10 cellular contexts compared by ENCODE assay signal in genomic region chr10:103916254-103916653, GRCh38. TPM values are rescaled to one million over a fixed set of nuclear protein-coding genes. Genes with fewer than 3 reads are reported as not detected.
DNase-seq lines count a peak whose midpoint lies in the region; ATAC-seq, FAIRE-seq and TF ChIP-seq lines count a peak whose summit lies in the region.
"Had no signal": no experiment of that assay in that cellular context is flagged by ENCODE, and none has a peak within 500 bp of the region (broad histone marks: within the 10 kb centered on the region; RNA-seq: fewer than 3 reads in every experiment).

No MANE protein-coding gene starts in this region.

- CTCF ChIA-PET in activated CD8-positive, alpha-beta memory T cell treated with anti-CD3 and anti-CD28 coated beads, Interleukin-2, amount 10 ng/mL, durations not matched to agents 7 days and 5 days (lab: Charles Lee): interaction anchor here (0.6 to 2.2 kb wide), 8 partner anchors 8 to 1483 kb away, joined by 3 to 7 read pairs (median 4); no protein-coding TSS in a partner anchor
- CTCF ChIA-PET in HepG2 (lab: Yijun Ruan, JAX; ENCODE audit: low intra/inter-chr PET ratio, low total read pairs): no interaction called here

- no peaks in the 10 kb centered on the region for H4K20me1 ChIP-seq in HepG2 (ENCODE audit: insufficient read depth, low read length)

- peak overlapping the region; percentile 96 to 97 for H3K27ac ChIP-seq in ascending aorta
- H3K27ac ChIP-seq in HepG2 (ENCODE audit: extremely low read length, insufficient read depth, low read length): no peak overlapping the region
- H3K27ac ChIP-seq in thoracic aorta: peak overlapping the region; percentile 86 to 96

- no peak for TF ChIP-seq POLR2A in HepG2 (IDR thresholded peaks at IDR 0.05; ENCODE audit: insufficient read depth in 1 of 2, low read depth in 2 of 2, low read length in 2 of 2)

- peaks cover 51% of the 10 kb centered on the region for H3K4me1 Mint-ChIP-seq in activated CD8-positive, alpha-beta memory T cell treated with anti-CD3 and anti-CD28 coated beads, Interleukin-2, amount 10 ng/mL, durations not matched to agents 7 days and 5 days

- peaks cover 44% of the 10 kb centered on the region for H3K36me3 Mint-ChIP-seq in activated CD8-positive, alpha-beta memory T cell treated with anti-CD3 and anti-CD28 coated beads, Interleukin-2, amount 10 ng/mL, durations not matched to agents 7 days and 5 days

- BruUV-seq in HepG2 (replicated peaks; lab: Mats Ljungman, UMichigan): no TSS peak

- peak overlapping the region; percentile 76 to 91 for H3K4me3 ChIP-seq in ascending aorta
- H3K4me3 ChIP-seq in HepG2 (replicated peaks in 1 of 3; ENCODE audit: insufficient read depth in 1 of 3, low read depth in 2 of 3, low read length in 3 of 3): peak overlapping the region in 2 of 3 experiments; percentile 29 to 85; a peak in 2 of 6 replicates
- H3K4me3 ChIP-seq in thoracic aorta: peak overlapping the region; percentile 70

- H3K4me1 ChIP-seq in ascending aorta (peaks cover 6 to 17% of the 10 kb centered on the region in 2 donors), HepG2 (ENCODE audit: insufficient read depth, low read length) (peaks cover 44% of the 10 kb centered on the region), thoracic aorta (ENCODE audit: control insufficient read depth in 1 of 2, low read depth in 2 of 2) (peaks cover 11 to 48% of the 10 kb centered on the region in 2 donors)

- no peak for DNase-seq in activated CD8-positive, alpha-beta memory T cell treated with anti-CD3 and anti-CD28 coated beads, Interleukin-2, amount 10 ng/mL, durations not matched to agents 7 days and 5 days
- no peak for DNase-seq in activated CD8-positive, alpha-beta memory T cell treated with anti-CD3 and anti-CD28 coated beads, Interleukin-2, amount 50 U/mL, for 4 hours
- no peak for DNase-seq in ascending aorta (ENCODE audit: low spot score in 2 of 2)
- DNase-seq in HepG2 (ENCODE audit: low spot score): no peak
- no peak for DNase-seq in thoracic aorta (ENCODE audit: low spot score)
- no peak for DNase-seq in DMS53 (lab: John Stamatoyannopoulos, UW)
- DNase-seq: BE2C, kidney glomerular epithelial cell had no signal

- in situ Hi-C loops in HepG2 (cut with HindIII; ENCODE audit: extremely low pct_ligation_motif_present, low pct_unique_long_range_greater_than_20kb): no loop called here

- no peak for ATAC-seq in activated CD8-positive, alpha-beta memory T cell treated with anti-CD3 and anti-CD28 coated beads, Interleukin-2, amount 10 ng/mL, durations not matched to agents 7 days and 5 days
- ATAC-seq in HepG2: no peak
- ATAC-seq in thoracic aorta (ENCODE audit: insufficient number of reproducible peaks, low FRiP score, low read depth): no peak
- ATAC-seq in GM21367 (IDR thresholded peaks at IDR 0.05; ENCODE audit: unreplicated experiment): no peak
- ATAC-seq in HG02588 (IDR thresholded peaks at IDR 0.05; ENCODE audit: unreplicated experiment): no peak

- no peak for FAIRE-seq in HepG2 (lab: Jason Lieb, UNC)

- WGBS in HepG2 (ENCODE audit: low lambda C conversion rate): 63% methylated on average over 1 of the region's 1 CpG

- H3K79me2 ChIP-seq in HepG2 (ENCODE audit: insufficient read depth, low read length): peaks cover 9% of the 10 kb centered on the region

- peaks cover 4% of the 10 kb centered on the region for H3K9me3 Mint-ChIP-seq in activated CD8-positive, alpha-beta memory T cell treated with anti-CD3 and anti-CD28 coated beads, Interleukin-2, amount 10 ng/mL, durations not matched to agents 7 days and 5 days (ENCODE audit: low read depth)

- H3K27me3 ChIP-seq in ascending aorta (no peaks in the 10 kb centered on the region), HepG2 (ENCODE audit: control insufficient read depth in 1 of 2, insufficient read depth in 2 of 2, low read length in 2 of 2) (no peaks in the 10 kb centered on the region; a peak in 1 of 5 replicates), thoracic aorta (replicated peaks; ENCODE audit: insufficient read depth) (no peaks in the 10 kb centered on the region)
- H3K27me3 ChIP-seq: BE2C had no signal

- H3K4me3 Mint-ChIP-seq in activated CD8-positive, alpha-beta memory T cell treated with anti-CD3 and anti-CD28 coated beads, Interleukin-2, amount 10 ng/mL, durations not matched to agents 7 days and 5 days: peak overlapping the region; percentile 99

- H3K9me3 ChIP-seq in ascending aorta (no peaks in the 10 kb centered on the region), HepG2 (ENCODE audit: low read length) (peaks cover 8% of the 10 kb centered on the region), thoracic aorta (no peaks in the 10 kb centered on the region)
- H3K9me3 ChIP-seq: BE2C had no signal

- TF ChIP-seq CTCF in ascending aorta (IDR thresholded peaks at IDR 0.05) (no peak), HepG2 (CRISPR knock-in tag; IDR thresholded peaks at IDR 0.05) (no peak), thoracic aorta (IDR thresholded peaks at IDR 0.05) (no peak)

- POLR2A ChIA-PET in HepG2 (lab: Yijun Ruan, JAX): no interaction called here

- TF ChIP-seq EP300 in HepG2 (IDR thresholded peaks at IDR 0.05; ENCODE audit: low read depth in 2 of 2, low read length in 2 of 2) (no peak), HepG2 (CRISPR knock-in tag; IDR thresholded peaks at IDR 0.05; ENCODE audit: borderline replicate concordance) (no peak)

- H3K27me3 Mint-ChIP-seq in activated CD8-positive, alpha-beta memory T cell treated with anti-CD3 and anti-CD28 coated beads, Interleukin-2, amount 10 ng/mL, durations not matched to agents 7 days and 5 days: no peaks in the 10 kb centered on the region

- H3K36me3 ChIP-seq in ascending aorta: no peaks in the 10 kb centered on the region
- no peaks in the 10 kb centered on the region for H3K36me3 ChIP-seq in HepG2 (replicated peaks in 1 of 2; ENCODE audit: control insufficient read depth in 1 of 2, insufficient read depth in 2 of 2, low read length in 2 of 2)
- H3K36me3 ChIP-seq in thoracic aorta: no peaks in the 10 kb centered on the region
- H3K36me3 ChIP-seq: BE2C had no signal

- H3K4me2 ChIP-seq in HepG2 (ENCODE audit: low read depth, low read length): peak overlapping the region; percentile 90

- H2AFZ ChIP-seq in HepG2 (ENCODE audit: low read length): no peak overlapping the region

- no peak for TF ChIP-seq RAD21 in HepG2 (CRISPR knock-in tag; IDR thresholded peaks at IDR 0.05)

- H3K27ac Mint-ChIP-seq in activated CD8-positive, alpha-beta memory T cell treated with anti-CD3 and anti-CD28 coated beads, Interleukin-2, amount 10 ng/mL, durations not matched to agents 7 days and 5 days: peak overlapping the region; percentile 96

- intact Hi-C loops in ascending aorta (cut with DNase I) (no loop called here), HepG2 (cut with micrococcal nuclease; ENCODE audit: unreplicated experiment) (loop anchor here (10.0 kb wide), 1 partner anchor 209 kb away; the partner anchor contains the start of gene SFR1)

- 0 out of 2 replicates have a peak overlapping the region, but pooled peaks have one; percentile 4 for H3K9ac ChIP-seq in HepG2 (ENCODE audit: insufficient read depth, low read depth, low read length)

RNA-seq across cellular contexts. Expression of gene STN1, which starts 1.7 kb away (rescaled TPM):
- 10 to 100 TPM; 37.5 to 52.0 TPM for total RNA-seq in activated CD8-positive, alpha-beta memory T cell treated with anti-CD3 and anti-CD28 coated beads, Interleukin-2, amount 10 ng/mL, durations not matched to agents 7 days and 5 days
- total RNA-seq in ascending aorta: 24.5 TPM
- 22.7 and 27.7 TPM in 2 replicates for total RNA-seq in HepG2 (2016; rRNA removed; fragmentation: Illumina TruSeq; extraction: Trizol)
- 24.8 and 40.6 TPM in 2 replicates for total RNA-seq in HepG2 (2016; cell fraction: cytosol; rRNA removed; fragmentation: Illumina TruSeq; extraction: Trizol; ENCODE audit: low read depth)
- total RNA-seq in HepG2 (2016; cell fraction: insoluble cytoplasmic fraction; rRNA removed; fragmentation: Illumina TruSeq; extraction: Trizol): 23.6 and 24.6 TPM in 2 replicates
- total RNA-seq in HepG2 (2016; cell fraction: membrane; rRNA removed; fragmentation: Illumina TruSeq; extraction: Trizol): 43.8 and 49.6 TPM in 2 replicates
- 10.8 and 12.6 TPM in 2 replicates for total RNA-seq in HepG2 (2016; cell fraction: nucleus; rRNA removed; fragmentation: Illumina TruSeq; extraction: Trizol)
- polyA plus RNA-seq in HepG2 (2011; rRNA removed): 17.6 and 19.9 TPM in 2 replicates
- polyA plus RNA-seq in HepG2 (2011; cell fraction: cytosol; rRNA removed): 15.3 and 18.7 TPM in 2 replicates
- polyA plus RNA-seq in HepG2 (2011; cell fraction: nucleus; rRNA removed): 7.9 and 9.7 TPM in 2 replicates
- polyA plus RNA-seq in HepG2 (2012): 14.9 and 15.6 TPM in 2 replicates
- 29.4 and 42.1 TPM in 2 replicates for polyA plus RNA-seq in HepG2 (2016; cell fraction: cytosol; fragmentation: Illumina TruSeq; extraction: Trizol; ENCODE audit: low read depth)
- polyA plus RNA-seq in HepG2 (2016; cell fraction: insoluble cytoplasmic fraction; fragmentation: Illumina TruSeq; extraction: Trizol; ENCODE audit: low read depth): 21.3 and 22.4 TPM in 2 replicates
- polyA plus RNA-seq in HepG2 (2016; cell fraction: membrane; fragmentation: Illumina TruSeq; extraction: Trizol; ENCODE audit: low read depth): 32.1 and 40.0 TPM in 2 replicates
- polyA plus RNA-seq in HepG2 (2016; cell fraction: nucleus; fragmentation: Illumina TruSeq; extraction: Trizol; ENCODE audit: insufficient read depth, low read depth): 10.7 and 14.3 TPM in 2 replicates
- 5.9 and 12.3 TPM in 2 replicates for polyA minus RNA-seq in HepG2 (2011; rRNA and poly(A)+ RNA removed; ENCODE audit: low replicate concordance)
- polyA minus RNA-seq in HepG2 (2011; cell fraction: cytosol; rRNA and poly(A)+ RNA removed): 6.5 and 7.4 TPM in 2 replicates
- polyA minus RNA-seq in HepG2 (2011; cell fraction: nucleus; rRNA and poly(A)+ RNA removed): 9.8 and 14.5 TPM in 2 replicates
- 10 to 100 TPM; 11.6 to 30.6 TPM for total RNA-seq in thoracic aorta

RNA-seq across cellular contexts. Expression of gene SLK, which starts 50.7 kb away (rescaled TPM):
- total RNA-seq in activated CD8-positive, alpha-beta memory T cell treated with anti-CD3 and anti-CD28 coated beads, Interleukin-2, amount 10 ng/mL, durations not matched to agents 7 days and 5 days: 10 to 100 TPM; 31.2 to 32.6 TPM
- total RNA-seq in ascending aorta: 26.1 TPM
- 22.8 and 35.0 TPM in 2 replicates for total RNA-seq in HepG2 (2016; rRNA removed; fragmentation: Illumina TruSeq; extraction: Trizol)
- total RNA-seq in HepG2 (2016; cell fraction: cytosol; rRNA removed; fragmentation: Illumina TruSeq; extraction: Trizol; ENCODE audit: low read depth): 8.1 and 9.1 TPM in 2 replicates
- 21.6 and 34.9 TPM in 2 replicates for total RNA-seq in HepG2 (2016; cell fraction: insoluble cytoplasmic fraction; rRNA removed; fragmentation: Illumina TruSeq; extraction: Trizol)
- 6.4 and 7.4 TPM in 2 replicates for total RNA-seq in HepG2 (2016; cell fraction: membrane; rRNA removed; fragmentation: Illumina TruSeq; extraction: Trizol)
- 17.5 and 20.8 TPM in 2 replicates for total RNA-seq in HepG2 (2016; cell fraction: nucleus; rRNA removed; fragmentation: Illumina TruSeq; extraction: Trizol)
- polyA plus RNA-seq in HepG2 (2011; rRNA removed): 3.4 and 3.7 TPM in 2 replicates
- 1.5 and 2.6 TPM in 2 replicates for polyA plus RNA-seq in HepG2 (2011; cell fraction: cytosol; rRNA removed)
- 2.7 and 3.1 TPM in 2 replicates for polyA plus RNA-seq in HepG2 (2011; cell fraction: nucleus; rRNA removed)
- 10.9 and 14.4 TPM in 2 replicates for polyA plus RNA-seq in HepG2 (2012)
- 0.28 and 0.47 TPM in 2 replicates for polyA plus RNA-seq in HepG2 (2016; cell fraction: cytosol; fragmentation: Illumina TruSeq; extraction: Trizol; ENCODE audit: low read depth)
- 19.7 and 21.4 TPM in 2 replicates for polyA plus RNA-seq in HepG2 (2016; cell fraction: insoluble cytoplasmic fraction; fragmentation: Illumina TruSeq; extraction: Trizol; ENCODE audit: low read depth)
- polyA plus RNA-seq in HepG2 (2016; cell fraction: membrane; fragmentation: Illumina TruSeq; extraction: Trizol; ENCODE audit: low read depth): 1.7 and 2.0 TPM in 2 replicates
- 12.7 and 13.6 TPM in 2 replicates for polyA plus RNA-seq in HepG2 (2016; cell fraction: nucleus; fragmentation: Illumina TruSeq; extraction: Trizol; ENCODE audit: insufficient read depth, low read depth)
- polyA minus RNA-seq in HepG2 (2011; rRNA and poly(A)+ RNA removed; ENCODE audit: low replicate concordance): 2.8 and 10.1 TPM in 2 replicates
- 10.0 and 12.9 TPM in 2 replicates for polyA minus RNA-seq in HepG2 (2011; cell fraction: cytosol; rRNA and poly(A)+ RNA removed)
- 17.9 and 21.1 TPM in 2 replicates for polyA minus RNA-seq in HepG2 (2011; cell fraction: nucleus; rRNA and poly(A)+ RNA removed)
- total RNA-seq in thoracic aorta: 10 to 100 TPM; 38.3 to 91.2 TPM
